In the genomic region with DNA sequence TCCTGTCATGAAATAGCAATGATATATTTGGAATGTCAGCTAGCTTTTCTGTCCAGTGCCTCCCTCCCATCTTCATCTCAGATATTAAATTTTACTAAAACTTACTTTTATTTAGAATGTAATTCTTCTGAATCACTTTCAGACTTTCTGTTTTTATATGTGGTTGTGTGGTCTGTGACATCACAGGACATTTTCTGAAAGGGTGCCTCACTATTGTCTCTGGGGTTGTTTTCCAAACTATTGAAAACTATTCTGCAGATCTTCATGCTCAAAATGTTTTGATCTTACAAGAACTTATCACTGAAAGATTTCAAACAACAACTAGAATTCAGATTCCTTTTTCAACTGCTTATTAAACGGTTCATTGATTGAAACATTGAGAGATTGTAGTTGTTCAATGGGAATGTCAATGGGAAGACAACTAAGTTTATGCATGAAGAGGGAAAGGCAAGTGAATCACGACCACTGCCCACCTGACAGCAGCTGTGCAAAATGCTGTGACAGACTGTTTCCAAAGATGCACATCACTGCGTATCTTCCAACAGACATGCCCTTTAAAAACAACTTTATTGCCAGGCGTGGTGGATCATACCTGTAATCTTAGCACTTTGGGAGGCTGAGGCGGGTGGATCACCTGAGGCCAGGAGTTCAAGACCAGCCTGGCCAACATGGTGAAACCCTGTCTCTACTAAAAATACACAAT, we compare ENCODE assay signal across 22 cellular contexts. TPM values are rescaled to one million over a fixed set of nuclear protein-coding genes. Genes with fewer than 3 reads are reported as not detected.
"Had no signal": no experiment of that assay in that cellular context is flagged by ENCODE, and none has a peak within 500 bp of the region (broad histone marks: within the 10 kb centered on the region; RNA-seq: fewer than 3 reads in every experiment).

No MANE protein-coding gene starts in this region.

- ATAC-seq: left colon; lower lobe of right lung; mucosa of descending colon; SK-N-SH treated with all-trans-retinoic acid at 6 μM for 48 hours; stimulated activated memory B cell treated with anti-CD40 and anti-IgM and Interleukin-4, amounts not matched to agents 10 μg/mL and 1 μg/mL and 100 μg/mL, for 72 hours had no signal

- H3K4me1 Mint-ChIP-seq: neural crest cell; stimulated activated memory B cell treated with anti-CD40 and anti-IgM and Interleukin-4, amounts not matched to agents 10 μg/mL and 1 μg/mL and 100 μg/mL, for 72 hours had no signal

- H3K4me2 ChIP-seq: smooth muscle cell had no signal

- H3K4me3 ChIP-seq: heart left ventricle, lower lobe of right lung, mucosa of descending colon, sigmoid colon, smooth muscle cell, testis, uterus had no signal

- H3K27me3 ChIP-seq: heart left ventricle, sigmoid colon, testis, uterus had no signal

- H3K27ac Mint-ChIP-seq: activated T-helper 1 cell treated with anti-CD3 and anti-CD28 coated beads, Interleukin-12 subunit alpha, Interleukin-12 subunit beta, Interleukin-2, Interleukin-4 antibody, amounts not matched to agents 30 ng/mL and 10 ng/mL and 1 ng/mL, durations not matched to agents 14 hours and 24 hours and 36 hours; stimulated activated memory B cell treated with anti-CD40 and anti-IgM and Interleukin-4, amounts not matched to agents 10 μg/mL and 1 μg/mL and 100 μg/mL, for 72 hours had no signal

- H3K4me3 Mint-ChIP-seq: activated T-helper 1 cell treated with anti-CD3 and anti-CD28 coated beads, Interleukin-12 subunit alpha, Interleukin-12 subunit beta, Interleukin-2, Interleukin-4 antibody, amounts not matched to agents 30 ng/mL and 10 ng/mL and 1 ng/mL, durations not matched to agents 14 hours and 24 hours and 36 hours; neural crest cell; stimulated activated memory B cell treated with anti-CD40 and anti-IgM and Interleukin-4, amounts not matched to agents 10 μg/mL and 1 μg/mL and 100 μg/mL, for 72 hours had no signal

- H3K9me3 Mint-ChIP-seq: activated T-helper 1 cell treated with anti-CD3 and anti-CD28 coated beads, Interleukin-12 subunit alpha, Interleukin-12 subunit beta, Interleukin-2, Interleukin-4 antibody, amounts not matched to agents 30 ng/mL and 10 ng/mL and 1 ng/mL, durations not matched to agents 14 hours and 24 hours and 36 hours; neural crest cell had no signal

- H3K4me1 ChIP-seq: lower lobe of right lung, sigmoid colon, testis, uterus had no signal

- H3K27ac ChIP-seq: epithelial cell of prostate, lower lobe of right lung, sigmoid colon, testis, uterus had no signal

- FAIRE-seq: keratinocyte had no signal

- H3K36me3 ChIP-seq: heart left ventricle, lower lobe of right lung, sigmoid colon, uterus had no signal

- H3K27me3 Mint-ChIP-seq: stimulated activated memory B cell treated with anti-CD40 and anti-IgM and Interleukin-4, amounts not matched to agents 10 μg/mL and 1 μg/mL and 100 μg/mL, for 72 hours had no signal

- H3K9me3 ChIP-seq: heart left ventricle, lower lobe of right lung, mucosa of descending colon, sigmoid colon, testis, uterus had no signal

- DNase-seq: activated CD4-positive, alpha-beta T cell treated with anti-CD3 and anti-CD28 coated beads, Interleukin-2, amount 50 U/mL, for 1 hour; activated CD8-positive, alpha-beta memory T cell treated with anti-CD3 and anti-CD28 coated beads, Interleukin-2, amount 50 U/mL, for 48 hours; cortex of kidney; left colon; lower lobe of right lung; mesendoderm; mucosa of descending colon; occipital lobe; sigmoid colon; stimulated activated CD4-positive, alpha-beta T cell treated with anti-CD3 and anti-CD28 coated beads, Interleukin-15, amount 100 ng/mL, for 24 hours; T-helper 9 cell; testis; trophoblast cell; uterus had no signal

RNA-seq across cellular contexts. Expression of gene KLRG1, which starts 51.3 kb away (rescaled TPM):
- polyA plus RNA-seq: smooth muscle cell had no signal
